15 cellular contexts compared by ENCODE assay signal in the genomic region with DNA sequence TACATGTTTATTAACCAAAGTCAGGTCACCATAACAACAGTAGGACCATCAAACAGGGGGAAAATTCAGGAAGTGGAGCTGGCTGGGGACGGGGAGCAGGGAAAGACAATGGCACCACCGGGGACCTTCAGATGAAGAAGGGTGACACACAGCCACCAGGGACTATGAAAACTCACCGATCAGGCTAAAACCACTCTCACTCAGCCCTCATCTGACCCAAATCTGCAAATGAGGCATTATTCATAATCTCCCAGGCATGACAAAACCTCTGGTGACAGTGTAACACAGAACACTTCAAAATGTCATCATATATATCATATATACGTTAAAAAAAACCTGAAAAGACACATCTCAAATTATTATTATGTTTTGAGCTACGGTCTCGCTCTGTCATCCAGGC.
DNase-seq lines count a peak whose midpoint lies in the region; ATAC-seq lines count a peak whose summit lies in the region.
"Had no signal": no experiment of that assay in that cellular context is flagged by ENCODE, and none has a peak within 500 bp of the region (broad histone marks: within the 10 kb centered on the region; RNA-seq: fewer than 3 reads in every experiment).

No MANE protein-coding gene starts in this region.

- DNase-seq in CD1c-positive myeloid dendritic cell (ENCODE audit: extremely low spot score) (peak; percentile 17), HuH-7.5 (ENCODE audit: low spot score) (no peak)
- DNase-seq in stimulated activated effector memory CD8-positive, alpha-beta T cell treated with anti-CD3 and anti-CD28 coated beads, Interleukin-12 subunit alpha, Interleukin-12 subunit beta, amount 100 ng/mL, for 72 hours (ENCODE audit: low spot score in 2 of 2) = no peak
- no peak for DNase-seq in stimulated activated CD4-positive, alpha-beta T cell treated with anti-CD3 and anti-CD28 coated beads, Interleukin-4, amount 100 ng/mL, for 4 hours
- DNase-seq: C1 segment of cervical spinal cord; Calu3; CD4-positive, alpha-beta memory T cell; DMS79 treated with DMSO at 0.1 percent for 48 hours; GF-D8; HCEC 1CT had no signal

- H4K20me1 ChIP-seq in BLaER1 treated with 17β-estradiol and CSF1 and Interleukin-3, amounts not matched to agents 10 nM and 100 nM = peaks cover 0 to 16% (median 0%) of the 10 kb centered on the region in 11 experiments; a peak in 3 of 22 replicates

- peaks cover 18 to 91% (median 47%) of the 10 kb centered on the region in 10 experiments for H3K4me1 ChIP-seq in BLaER1 treated with 17β-estradiol and CSF1 and Interleukin-3, amounts not matched to agents 10 nM and 100 nM

- H3K27me3 ChIP-seq in BLaER1 treated with 17β-estradiol and CSF1 and Interleukin-3, amounts not matched to agents 10 nM and 100 nM = no peaks in the 10 kb centered on the region

- peak overlapping the region in 6 of 11 experiments; percentile 28 to 99 (median 96); a peak in 10 of 22 replicates for H3K27ac ChIP-seq in BLaER1 treated with 17β-estradiol and CSF1 and Interleukin-3, amounts not matched to agents 10 nM and 100 nM
- H3K27ac ChIP-seq: HL-60 had no signal

- peaks cover 90% of the 10 kb centered on the region for H3K4me1 Mint-ChIP-seq in dendritic cell treated with granulocyte-macrophage colony-stimulating factor and Interleukin-4, amounts not matched to agents 40 ng/mL and 50 ng/mL, for 4 days (ENCODE audit: low read depth)
- peaks cover 68% of the 10 kb centered on the region for H3K4me1 Mint-ChIP-seq in stimulated activated effector memory CD8-positive, alpha-beta T cell treated with anti-CD3 and anti-CD28 coated beads, Interleukin-12 subunit alpha, Interleukin-12 subunit beta, amount 100 ng/mL, for 72 hours

- H3K27me3 Mint-ChIP-seq in dendritic cell treated with granulocyte-macrophage colony-stimulating factor and Interleukin-4, amounts not matched to agents 40 ng/mL and 50 ng/mL, for 4 days = no peaks in the 10 kb centered on the region
- H3K27me3 Mint-ChIP-seq: B cell; CD4-positive, alpha-beta memory T cell had no signal

- intact Hi-C loops in dendritic cell treated with granulocyte-macrophage colony-stimulating factor and Interleukin-4, amounts not matched to agents 40 ng/mL and 50 ng/mL, for 4 days (cut with micrococcal nuclease) = no loop called here

- peak overlapping the region in 5 of 11 experiments; percentile 88 to 96 (median 93); a peak in 10 of 22 replicates for H3K4me2 ChIP-seq in BLaER1 treated with 17β-estradiol and CSF1 and Interleukin-3, amounts not matched to agents 10 nM and 100 nM
- H3K4me2 ChIP-seq: GM23338 had no signal

- H3K27ac Mint-ChIP-seq in dendritic cell treated with granulocyte-macrophage colony-stimulating factor and Interleukin-4, amounts not matched to agents 40 ng/mL and 50 ng/mL, for 4 days = peak overlapping the region; percentile 89
- peak overlapping the region; percentile 87 for H3K27ac Mint-ChIP-seq in stimulated activated effector memory CD8-positive, alpha-beta T cell treated with anti-CD3 and anti-CD28 coated beads, Interleukin-12 subunit alpha, Interleukin-12 subunit beta, amount 100 ng/mL, for 72 hours
- H3K27ac Mint-ChIP-seq: B cell, GM23338 had no signal

- H3K4me3 Mint-ChIP-seq in dendritic cell treated with granulocyte-macrophage colony-stimulating factor and Interleukin-4, amounts not matched to agents 40 ng/mL and 50 ng/mL, for 4 days = peak overlapping the region; percentile 1
- no peak overlapping the region for H3K4me3 Mint-ChIP-seq in stimulated activated effector memory CD8-positive, alpha-beta T cell treated with anti-CD3 and anti-CD28 coated beads, Interleukin-12 subunit alpha, Interleukin-12 subunit beta, amount 100 ng/mL, for 72 hours
- H3K4me3 Mint-ChIP-seq: B cell; CD4-positive, alpha-beta memory T cell; GM23338 had no signal

- no peaks in the 10 kb centered on the region for H3K9me3 Mint-ChIP-seq in dendritic cell treated with granulocyte-macrophage colony-stimulating factor and Interleukin-4, amounts not matched to agents 40 ng/mL and 50 ng/mL, for 4 days
- no peaks in the 10 kb centered on the region for H3K9me3 Mint-ChIP-seq in stimulated activated effector memory CD8-positive, alpha-beta T cell treated with anti-CD3 and anti-CD28 coated beads, Interleukin-12 subunit alpha, Interleukin-12 subunit beta, amount 100 ng/mL, for 72 hours
- H3K9me3 Mint-ChIP-seq: CD4-positive, alpha-beta memory T cell; GM23338 had no signal

- peaks cover 0 to 29% (median 15%) of the 10 kb centered on the region in 11 experiments; a peak in 11 of 22 replicates for H3K9me3 ChIP-seq in BLaER1 treated with 17β-estradiol and CSF1 and Interleukin-3, amounts not matched to agents 10 nM and 100 nM (replicated peaks in 1 of 11)

- H3K4me3 ChIP-seq in BLaER1 treated with 17β-estradiol and CSF1 and Interleukin-3, amounts not matched to agents 10 nM and 100 nM = peak overlapping the region in 2 of 10 experiments; percentile 6 to 24; a peak in 1 of 20 replicates
- H3K4me3 ChIP-seq: GM23338 had no signal

- H3K36me3 Mint-ChIP-seq in dendritic cell treated with granulocyte-macrophage colony-stimulating factor and Interleukin-4, amounts not matched to agents 40 ng/mL and 50 ng/mL, for 4 days (ENCODE audit: low read depth) = peaks cover 80% of the 10 kb centered on the region
- H3K36me3 Mint-ChIP-seq in stimulated activated effector memory CD8-positive, alpha-beta T cell treated with anti-CD3 and anti-CD28 coated beads, Interleukin-12 subunit alpha, Interleukin-12 subunit beta, amount 100 ng/mL, for 72 hours = peaks cover 74% of the 10 kb centered on the region

- H3K9ac ChIP-seq in BLaER1 treated with 17β-estradiol and CSF1 and Interleukin-3, amounts not matched to agents 10 nM and 100 nM = peak overlapping the region in 4 of 11 experiments; percentile 82 to 94 (median 93); a peak in 6 of 22 replicates

- peaks cover 54 to 76% (median 64%) of the 10 kb centered on the region in 11 experiments for H3K36me3 ChIP-seq in BLaER1 treated with 17β-estradiol and CSF1 and Interleukin-3, amounts not matched to agents 10 nM and 100 nM

- peak; percentile 92 for ATAC-seq in stimulated activated effector memory CD8-positive, alpha-beta T cell treated with anti-CD3 and anti-CD28 coated beads, Interleukin-12 subunit alpha, Interleukin-12 subunit beta, amount 100 ng/mL, for 72 hours
- ATAC-seq: GM23338 had no signal
